In genomic region chr10:121772406-121772805, GRCh38 we compare ENCODE assay signal across 30 cellular contexts.
DNase-seq lines count a peak whose midpoint lies in the region; ATAC-seq, FAIRE-seq and TF ChIP-seq lines count a peak whose summit lies in the region.
"Had no signal": no experiment of that assay in that cellular context is flagged by ENCODE, and none has a peak within 500 bp of the region (broad histone marks: within the 10 kb centered on the region; RNA-seq: fewer than 3 reads in every experiment).

No MANE protein-coding gene starts in this region.

- no peak for ATAC-seq in HG03159 (IDR thresholded peaks at IDR 0.05; ENCODE audit: unreplicated experiment)
- ATAC-seq: effector memory CD8-positive, alpha-beta T cell; esophagus mucosa; gastroesophageal sphincter; HCT116; stimulated activated effector memory CD8-positive, alpha-beta T cell treated with anti-CD3 and anti-CD28 coated beads, Interleukin-12 subunit alpha, Interleukin-12 subunit beta, amount 100 ng/mL, for 72 hours had no signal

- no peak for FAIRE-seq in urothelium cell line (lab: Jason Lieb, UNC)
- FAIRE-seq: bronchial epithelial cell, D721Med had no signal

- WGBS in sigmoid colon, 2 donors, result 87 to 94% methylated on average over 6 of the region's 6 CpGs

- H3K27me3 ChIP-seq in sigmoid colon, result no peaks in the 10 kb centered on the region
- H3K27me3 ChIP-seq: adrenal gland, gastroesophageal sphincter, vagina had no signal

- no peak overlapping the region for H3K4me3 ChIP-seq in sigmoid colon
- H3K4me3 ChIP-seq: adrenal gland, coronary artery, gastroesophageal sphincter, vagina had no signal

- DNase-seq in GM03348 (ENCODE audit: low spot score), result peak; percentile 31
- peak; percentile 81 for DNase-seq in amniotic epithelial cell (ENCODE audit: low read depth)
- DNase-seq in left kidney (ENCODE audit: low read depth, low spot score), result peak; percentile 20
- no peak for DNase-seq in sigmoid colon
- DNase-seq in HCEC 1CT, result no peak
- DNase-seq in urothelium cell line (ENCODE audit: low spot score), result no peak
- no peak for DNase-seq in SHP77 treated with DMSO at 0.1 percent for 48 hours (lab: John Stamatoyannopoulos, UW)
- DNase-seq: activated B cell treated with CpG ODN at 0.5 μM for 24 hours; activated CD4-positive, alpha-beta memory T cell treated with anti-CD3 and anti-CD28 coated beads for 36 hours; activated gamma-delta T cell; adrenal gland; effector memory CD8-positive, alpha-beta T cell; islet precursor cell; mammary epithelial cell; NCI-H1092; NCI-H187 treated with DMSO at 0.1 percent for 48 hours; NCI-H69; nucleus accumbens; RPMI8226; substantia nigra; T-helper 9 cell had no signal

- H3K27ac ChIP-seq in sigmoid colon, result peak overlapping the region in 3 of 4 donors; percentile 23 to 73 (median 65)
- H3K27ac ChIP-seq: adrenal gland, coronary artery, gastroesophageal sphincter, vagina had no signal

- H3K4me1 ChIP-seq in sigmoid colon, result peaks cover 0 to 41% (median 33%) of the 10 kb centered on the region in 4 donors
- H3K4me1 ChIP-seq: vagina had no signal

- TF ChIP-seq POLR2A in sigmoid colon (IDR thresholded peaks at IDR 0.05), result no peak

- intact Hi-C loops in sigmoid colon (cut with DNase I), result no loop called here

- no peak for TF ChIP-seq CTCF in sigmoid colon (IDR thresholded peaks at IDR 0.05)

- H3K9me3 ChIP-seq in sigmoid colon, result no peaks in the 10 kb centered on the region
- H3K9me3 ChIP-seq: vagina had no signal

- no peak for TF ChIP-seq EP300 in sigmoid colon (IDR thresholded peaks at IDR 0.05)

- no peaks in the 10 kb centered on the region for H3K36me3 ChIP-seq in sigmoid colon
- H3K36me3 ChIP-seq: adrenal gland, gastroesophageal sphincter, vagina had no signal

Comparison
In these comparisons a context has a peak if more than half of its experiments do, and no peak if none do; other contexts are left out.
1. DNase-seq: peak in GM03348 (single experiment), amniotic epithelial cell (single experiment) and left kidney (single experiment); none in sigmoid colon (single experiment), HCEC 1CT (single experiment), urothelium cell line (single experiment) and SHP77 treated with DMSO at 0.1 percent for 48 hours (single experiment).